In the genomic region with DNA sequence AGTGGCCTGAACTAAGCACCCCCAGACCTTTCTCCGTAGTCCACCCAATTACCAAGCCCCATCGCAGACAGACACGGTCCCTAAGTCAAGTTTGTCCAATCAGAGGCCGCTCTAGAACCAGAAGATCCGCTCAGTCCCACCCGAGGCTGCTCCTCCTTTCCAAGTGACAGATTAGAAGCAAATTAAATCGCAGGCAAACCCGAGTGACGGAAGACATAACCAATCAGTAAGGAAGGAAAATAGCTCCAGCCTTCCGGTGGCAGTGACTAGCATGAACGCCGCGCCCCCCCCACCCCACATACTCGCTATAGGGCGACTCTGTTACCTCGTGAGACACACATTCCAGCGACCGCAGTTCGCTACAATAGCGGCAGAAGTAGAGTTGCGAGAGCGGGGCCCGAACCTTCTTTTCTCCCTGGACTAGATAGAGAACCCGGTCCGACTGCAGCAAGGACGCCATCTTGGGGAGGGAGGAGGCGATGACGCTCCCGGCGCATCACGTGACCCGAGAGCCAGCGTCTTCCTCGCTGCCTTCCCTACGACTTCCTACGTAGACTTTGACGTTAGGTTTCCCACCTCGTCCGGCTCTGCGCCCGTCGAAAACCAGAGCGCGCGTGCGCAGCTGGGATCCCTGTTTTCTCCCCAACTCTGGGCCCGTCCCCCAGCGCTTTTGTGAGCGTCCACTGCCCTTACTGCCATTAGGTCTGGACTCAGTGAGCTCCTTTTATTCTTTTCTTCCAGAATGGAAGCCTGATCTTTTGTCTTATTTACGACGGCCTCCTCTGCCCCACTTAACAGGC, we compare ENCODE assay signal across 8 cellular contexts. TPM values are rescaled to one million over a fixed set of nuclear protein-coding genes. Genes with fewer than 3 reads are reported as not detected.
DNase-seq lines count a peak whose midpoint lies in the region; FAIRE-seq and TF ChIP-seq lines count a peak whose summit lies in the region.

TSS of gene DCTN4 (minus strand) at position 484 of the 800 bp plus-strand sequence. CDS start at position 460, 24 bp downstream.

- H3K27me3 ChIP-seq in neuronal stem cell (ENCODE audit: control insufficient read depth in 3 of 3, insufficient read depth in 3 of 3, low read depth in 1 of 3, low read length in 3 of 3): no peaks in the 10 kb centered on the region
- H3K27me3 ChIP-seq in subcutaneous abdominal adipose tissue (ENCODE audit: control insufficient read depth in 5 of 5, insufficient read depth in 4 of 5, low read length in 5 of 5): no peaks in the 10 kb centered on the region

- H2BK5ac ChIP-seq in neuronal stem cell (ENCODE audit: low read length): no peak within 1 kb of the TSS

- H3K9me3 ChIP-seq in neuronal stem cell (replicated peaks in 1 of 2; ENCODE audit: control insufficient read depth in 2 of 2, insufficient read depth in 1 of 2, low read depth in 1 of 2, low read length in 2 of 2) (peaks cover 3 to 6% of the 10 kb centered on the region in 2 donors), subcutaneous abdominal adipose tissue (ENCODE audit: control insufficient read depth in 5 of 5, low read length in 5 of 5) (no peaks in the 10 kb centered on the region)

- peaks cover 32% of the 10 kb centered on the region for H3K4me1 Mint-ChIP-seq in HFFc6 (ENCODE audit: low read depth)

- H3K9ac ChIP-seq in neuronal stem cell (ENCODE audit: low read depth, low read length, poor library complexity) (peak within 1 kb of the TSS; percentile 78), subcutaneous abdominal adipose tissue (ENCODE audit: low read length in 5 of 5) (peak within 1 kb of the TSS; percentile 70 to 99 (median 90))

- peak; percentile 91 for FAIRE-seq in frontal cortex (lab: Jason Lieb, UNC)

- no peak; the same call in 1 of the 2 replicates for TF ChIP-seq CTCF in HFFc6 (IDR thresholded peaks at IDR 0.05)

- peak within 1 kb of the TSS; percentile 97 for H3K4me2 ChIP-seq in neuronal stem cell (ENCODE audit: insufficient read depth, low read length, poor library complexity, severe bottlenecking)

- no peak within 1 kb of the TSS for H3K4me3 Mint-ChIP-seq in HFFc6

- in situ Hi-C loops in SK-MEL-5 (cut with HindIII; ENCODE audit: low pct_unique_long_range_greater_than_20kb, low sequenced_read_pairs): no loop called here

- H2BK120ac ChIP-seq in neuronal stem cell (ENCODE audit: low read depth, low read length): no peak within 1 kb of the TSS

- no peak within 1 kb of the TSS for H3K23ac ChIP-seq in neuronal stem cell (ENCODE audit: low read depth, low read length, poor library complexity)

- no peak within 1 kb of the TSS for H3K27ac Mint-ChIP-seq in HFFc6

- peaks cover 2% of the 10 kb centered on the region for H3K79me1 ChIP-seq in neuronal stem cell (ENCODE audit: low read depth, low read length)

- no peak within 1 kb of the TSS for H4K91ac ChIP-seq in neuronal stem cell (ENCODE audit: low read depth, low read length, poor library complexity)

- H3K27ac ChIP-seq in neuronal stem cell (replicated peaks; ENCODE audit: low read length): peak within 1 kb of the TSS; percentile 85
- H3K27ac ChIP-seq in subcutaneous abdominal adipose tissue (ENCODE audit: low read depth, low read length): peak within 1 kb of the TSS; percentile 97

- H3K18ac ChIP-seq in neuronal stem cell (ENCODE audit: low read length): peak within 1 kb of the TSS; percentile 98

- WGBS in neuronal stem cell (ENCODE audit: extremely low coverage in 2 of 2, insufficient read length in 2 of 2, insufficient replicate concordance in 1 of 2), 2 donors: no CpG with 5 or more reads among the region's 51 CpGs

- H3K36me3 ChIP-seq in neuronal stem cell (replicated peaks in 1 of 2; ENCODE audit: control insufficient read depth in 2 of 2, insufficient read depth in 2 of 2, low read length in 2 of 2) (peaks cover 7 to 38% of the 10 kb centered on the region in 2 donors), subcutaneous abdominal adipose tissue (ENCODE audit: control insufficient read depth in 5 of 5, insufficient read depth in 5 of 5, low read length in 5 of 5) (peaks cover 10 to 22% (median 17%) of the 10 kb centered on the region in 5 donors)

- H3K4me1 ChIP-seq in neuronal stem cell (ENCODE audit: control insufficient read depth in 2 of 2, insufficient read depth in 1 of 2, low read depth in 1 of 2, low read length in 2 of 2) (peaks cover 0 to 9% of the 10 kb centered on the region in 2 donors), subcutaneous abdominal adipose tissue (ENCODE audit: control insufficient read depth in 5 of 5, insufficient read depth in 5 of 5, low read length in 5 of 5) (peaks cover 7 to 43% (median 37%) of the 10 kb centered on the region in 5 donors)

- H3K9me3 Mint-ChIP-seq in HFFc6: no peaks in the 10 kb centered on the region

- no peak within 1 kb of the TSS for H4K8ac ChIP-seq in neuronal stem cell (ENCODE audit: low read depth, low read length)

- H3K4me3 ChIP-seq in neuronal stem cell (ENCODE audit: low read length in 2 of 2) (peak within 1 kb of the TSS; percentile 72 to 83), subcutaneous abdominal adipose tissue (ENCODE audit: low read depth in 1 of 5, low read length in 5 of 5) (peak within 1 kb of the TSS; percentile 86 to 99 (median 91))

- peak within 1 kb of the TSS; percentile 21 for H2AK5ac ChIP-seq in neuronal stem cell (ENCODE audit: low read depth, low read length)

- peaks cover 3% of the 10 kb centered on the region; the same call in 1 of the 2 replicates for H3K27me3 Mint-ChIP-seq in HFFc6 (ENCODE audit: insufficient read depth)

- H2BK15ac ChIP-seq in neuronal stem cell (ENCODE audit: low read length): no peak within 1 kb of the TSS

- H3K14ac ChIP-seq in neuronal stem cell (ENCODE audit: low read length): no peak within 1 kb of the TSS

- DNase-seq in GM04504 (ENCODE audit: low read depth) (peak; percentile 99), HFFc6 (peak; percentile 100), NAMALWA (ENCODE audit: low spot score) (peak; percentile 99), SK-MEL-5 (ENCODE audit: low read depth, low spot score) (peak; percentile 98), frontal cortex (ENCODE audit: low spot score in 2 of 2) (peak; percentile 74 to 86), neuronal stem cell (ENCODE audit: low spot score) (peak; percentile 95)
- DNase-seq in activated naive CD4-positive, alpha-beta T cell treated with Interleukin-2 at 50 U/mL for 16 hours: peak; percentile 93

- peaks cover 24% of the 10 kb centered on the region for H3K36me3 Mint-ChIP-seq in HFFc6 (ENCODE audit: low read depth)

- H3K4ac ChIP-seq in neuronal stem cell (ENCODE audit: low read length): no peak within 1 kb of the TSS

- no peak within 1 kb of the TSS for H2BK12ac ChIP-seq in neuronal stem cell (ENCODE audit: low read length)

- peak within 1 kb of the TSS; percentile 78 for H2AFZ ChIP-seq in neuronal stem cell (ENCODE audit: low read length)

RNA-seq across cellular contexts. Expression of gene DCTN4, which starts in this region (rescaled TPM):
- total RNA-seq in HFFc6 (2021; fragmentation: NEBNext Ultra II Directional; extraction: Animal tissue kit (Norgen Biotek cat#: 25700)): 10 to 100 TPM; 60.1 to 76.9 (median 68.7) TPM
- 43.1 and 45.0 TPM in 2 replicates for total RNA-seq in SK-MEL-5 (2014; rRNA removed; shearing (Covaris generic))
- polyA plus RNA-seq in SK-MEL-5 (2015; cell fraction: cytosol; rRNA removed): 32.4 and 44.8 TPM in 2 replicates
- polyA plus RNA-seq in SK-MEL-5 (2015; cell fraction: nucleus; rRNA removed): 56.6 and 65.6 TPM in 2 replicates
- 88.9 TPM for total RNA-seq in frontal cortex
- polyA plus RNA-seq in neuronal stem cell (2013, experiment 1 of 2): 32.5 TPM
- polyA plus RNA-seq in neuronal stem cell (2013, experiment 2 of 2): 33.0 TPM

Comparison
In these comparisons a context has a peak if more than half of its experiments do, and no peak if none do; other contexts are left out.
1. Peak in every context shown above with its lines: DNase-seq, H3K4me3 ChIP-seq and H3K27ac ChIP-seq.